ENCODE assay signal across 9 cellular contexts in the genomic region with DNA sequence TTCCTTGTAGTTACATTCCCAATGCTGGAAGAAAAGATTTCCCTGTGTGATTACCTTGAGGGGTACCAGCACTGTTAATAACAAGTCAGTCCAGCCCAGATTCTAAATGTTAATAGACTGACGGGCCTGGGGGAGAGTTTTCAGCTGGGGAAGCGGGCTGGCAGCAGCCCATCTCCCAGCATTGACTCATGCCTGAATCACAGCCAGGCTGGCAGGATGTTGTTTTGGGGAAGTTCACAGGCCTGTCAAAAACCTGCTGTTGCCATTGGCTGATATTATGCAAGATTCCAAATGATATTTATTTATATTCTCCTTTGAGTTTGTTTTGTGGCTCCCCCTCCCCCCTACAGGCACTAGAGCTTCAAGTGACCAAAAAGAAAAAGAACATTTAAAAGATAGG.
DNase-seq lines count a peak whose midpoint lies in the region; ATAC-seq, FAIRE-seq and TF ChIP-seq lines count a peak whose summit lies in the region.
"Had no signal": no experiment of that assay in that cellular context is flagged by ENCODE, and none has a peak within 500 bp of the region (broad histone marks: within the 10 kb centered on the region; RNA-seq: fewer than 3 reads in every experiment).

No MANE protein-coding gene starts in this region.

- no peaks in the 10 kb centered on the region for H3K27me3 Mint-ChIP-seq in stimulated activated naive CD8-positive, alpha-beta T cell treated with anti-CD3 and anti-CD28 coated beads, Interleukin-15, amount 100 ng/mL, for 72 hours
- H3K27me3 Mint-ChIP-seq: activated naive CD8-positive, alpha-beta T cell had no signal

- no peak overlapping the region for H3K4me3 Mint-ChIP-seq in stimulated activated naive CD8-positive, alpha-beta T cell treated with anti-CD3 and anti-CD28 coated beads, Interleukin-15, amount 100 ng/mL, for 72 hours
- H3K4me3 Mint-ChIP-seq: activated naive CD8-positive, alpha-beta T cell had no signal

- no peak overlapping the region for H3K4me3 ChIP-seq in right lobe of liver
- no peak overlapping the region for H3K4me3 ChIP-seq in HepG2 (replicated peaks in 1 of 3; ENCODE audit: insufficient read depth in 1 of 3, low read depth in 2 of 3, low read length in 3 of 3)
- H3K4me3 ChIP-seq in bronchial epithelial cell (ENCODE audit: low read depth, low read length), result no peak overlapping the region
- H3K4me3 ChIP-seq in kidney (ENCODE audit: low read length in 2 of 2), result no peak overlapping the region

- ATAC-seq in right lobe of liver, result peak in 3 of 4 donors; percentile 29 to 92 (median 91)
- ATAC-seq in HepG2, result no peak
- no peak for ATAC-seq in stimulated activated naive CD8-positive, alpha-beta T cell treated with anti-CD3 and anti-CD28 coated beads, Interleukin-15, amount 100 ng/mL, for 72 hours
- ATAC-seq in HG03108 (IDR thresholded peaks at IDR 0.05; ENCODE audit: unreplicated experiment), result no peak
- ATAC-seq in HG02870 (IDR thresholded peaks at IDR 0.05; ENCODE audit: unreplicated experiment), result no peak

- DNase-seq in right lobe of liver (peak in 2 of 3 donors; percentile 45 to 47), HepG2 (ENCODE audit: low spot score) (no peak), bronchial epithelial cell (ENCODE audit: low read depth) (peak; percentile 77), kidney (peak; percentile 74), UCSD-AML1 (lab: John Stamatoyannopoulos, UW; ENCODE audit: unreplicated experiment) (no peak)
- DNase-seq in stimulated activated naive CD8-positive, alpha-beta T cell treated with anti-CD3 and anti-CD28 coated beads, Interleukin-15, amount 100 ng/mL, for 72 hours, result no peak

- H3K9ac ChIP-seq in HepG2 (ENCODE audit: insufficient read depth, low read depth, low read length) (no peak overlapping the region), kidney (ENCODE audit: low read length in 2 of 2) (no peak overlapping the region)

- no peaks in the 10 kb centered on the region for H3K4me1 ChIP-seq in right lobe of liver
- 0 out of 2 replicates have a peak, but pooled peaks cover 5% of the 10 kb centered on the region for H3K4me1 ChIP-seq in HepG2 (ENCODE audit: insufficient read depth, low read length)
- H3K4me1 ChIP-seq in kidney (ENCODE audit: control insufficient read depth in 1 of 2, insufficient read depth in 1 of 2, low read depth in 1 of 2, low read length in 2 of 2), result no peaks in the 10 kb centered on the region

- TF ChIP-seq RAD21 in HepG2 (CRISPR knock-in tag; IDR thresholded peaks at IDR 0.05), result no peak

- H3K4me1 Mint-ChIP-seq in stimulated activated naive CD8-positive, alpha-beta T cell treated with anti-CD3 and anti-CD28 coated beads, Interleukin-15, amount 100 ng/mL, for 72 hours, result no peaks in the 10 kb centered on the region

- in situ Hi-C loops in HepG2 (cut with HindIII; ENCODE audit: extremely low pct_ligation_motif_present, low pct_unique_long_range_greater_than_20kb), result no loop called here

- H3K9me3 ChIP-seq in right lobe of liver (no peaks in the 10 kb centered on the region), HepG2 (ENCODE audit: low read length) (no peaks in the 10 kb centered on the region), kidney (ENCODE audit: control insufficient read depth in 1 of 2, low read length in 2 of 2) (no peaks in the 10 kb centered on the region)

- BruUV-seq in HepG2 (replicated peaks; lab: Mats Ljungman, UMichigan), result no TSS peak

- no peak for TF ChIP-seq POLR2A in right lobe of liver (IDR thresholded peaks at IDR 0.05)
- no peak for TF ChIP-seq POLR2A in HepG2 (IDR thresholded peaks at IDR 0.05; ENCODE audit: insufficient read depth in 1 of 2, low read depth in 2 of 2, low read length in 2 of 2)

- CTCF ChIA-PET in HepG2 (lab: Yijun Ruan, JAX; ENCODE audit: low intra/inter-chr PET ratio, low total read pairs), result no interaction called here

- 17% methylated on average over 2 of the region's 2 CpGs for WGBS in right lobe of liver (ENCODE audit: insufficient coverage, low coverage, low lambda C conversion rate, missing lambda C conversion rate)
- WGBS in HepG2 (ENCODE audit: low lambda C conversion rate), result 9% methylated on average over 2 of the region's 2 CpGs

- TF ChIP-seq EP300 in HepG2 (IDR thresholded peaks at IDR 0.05; ENCODE audit: low read depth in 2 of 2, low read length in 2 of 2) (no peak), HepG2 (CRISPR knock-in tag; IDR thresholded peaks at IDR 0.05; ENCODE audit: borderline replicate concordance) (no peak)

- H4K20me1 ChIP-seq in HepG2 (ENCODE audit: insufficient read depth, low read length), result no peaks in the 10 kb centered on the region

- FAIRE-seq in HepG2 (lab: Jason Lieb, UNC), result no peak
- FAIRE-seq in bronchial epithelial cell (lab: Jason Lieb, UNC), result no peak
- FAIRE-seq in kidney (lab: Jason Lieb, UNC), result no peak

- TF ChIP-seq CTCF in right lobe of liver (IDR thresholded peaks at IDR 0.05) (no peak), HepG2 (CRISPR knock-in tag; IDR thresholded peaks at IDR 0.05) (no peak), bronchial epithelial cell (IDR thresholded peaks at IDR 0.05; ENCODE audit: insufficient read depth, low read length, severe bottlenecking) (no peak), kidney (IDR thresholded peaks at IDR 0.05; ENCODE audit: borderline replicate concordance, extremely low read depth, insufficient read depth) (no peak)

- H3K36me3 ChIP-seq in right lobe of liver (no peaks in the 10 kb centered on the region), HepG2 (replicated peaks in 1 of 2; ENCODE audit: control insufficient read depth in 1 of 2, insufficient read depth in 2 of 2, low read length in 2 of 2) (no peaks in the 10 kb centered on the region), bronchial epithelial cell (ENCODE audit: control insufficient read depth, insufficient read depth, low read length) (no peaks in the 10 kb centered on the region), kidney (ENCODE audit: control insufficient read depth in 1 of 2, insufficient read depth in 2 of 2, low read length in 2 of 2) (no peaks in the 10 kb centered on the region)

- no peak overlapping the region for H2AFZ ChIP-seq in HepG2 (ENCODE audit: low read length)

- peaks cover 0 to 4% of the 10 kb centered on the region in 2 donors for H3K9me3 Mint-ChIP-seq in stimulated activated naive CD8-positive, alpha-beta T cell treated with anti-CD3 and anti-CD28 coated beads, Interleukin-15, amount 100 ng/mL, for 72 hours

- POLR2A ChIA-PET in HepG2 (lab: Yijun Ruan, JAX), result no interaction called here

- H3K27me3 ChIP-seq in right lobe of liver (no peaks in the 10 kb centered on the region), HepG2 (ENCODE audit: control insufficient read depth in 1 of 2, insufficient read depth in 2 of 2, low read length in 2 of 2) (peaks cover 0 to 13% of the 10 kb centered on the region in 2 experiments; a peak in 2 of 5 replicates), bronchial epithelial cell (ENCODE audit: control insufficient read depth, insufficient read depth, low read length) (no peaks in the 10 kb centered on the region)

- H3K4me2 ChIP-seq in HepG2 (ENCODE audit: low read depth, low read length), result no peak overlapping the region

- no peak overlapping the region for H3K27ac ChIP-seq in right lobe of liver
- H3K27ac ChIP-seq in HepG2 (ENCODE audit: extremely low read length, insufficient read depth, low read length), result no peak overlapping the region
- H3K27ac ChIP-seq in kidney (ENCODE audit: low read depth in 2 of 2, low read length in 2 of 2), result no peak overlapping the region

- intact Hi-C loops in right lobe of liver (cut with DNase I), result no loop called here
- intact Hi-C loops in HepG2 (cut with micrococcal nuclease; ENCODE audit: unreplicated experiment), result no loop called here
- intact Hi-C loops in kidney (cut with DNase I), result no loop called here

- peak overlapping the region in 1 of 2 donors; percentile 9 for H3K27ac Mint-ChIP-seq in stimulated activated naive CD8-positive, alpha-beta T cell treated with anti-CD3 and anti-CD28 coated beads, Interleukin-15, amount 100 ng/mL, for 72 hours
- H3K27ac Mint-ChIP-seq: activated naive CD8-positive, alpha-beta T cell had no signal

- no peaks in the 10 kb centered on the region for H3K79me2 ChIP-seq in HepG2 (ENCODE audit: insufficient read depth, low read length)

TF ChIP-seq in HepG2, 621 proteins besides CTCF, POLR2A, EP300 and RAD21:
- no peak for TF ChIP-seq ZBTB42 (CRISPR knock-in tag; IDR thresholded peaks at IDR 0.05)
- no peak for TF ChIP-seq ZNF549 (CRISPR knock-in tag; IDR thresholded peaks at IDR 0.05)
- no peak for TF ChIP-seq RARA (CRISPR knock-in tag; IDR thresholded peaks at IDR 0.05)
- TF ChIP-seq ZNF781 (CRISPR knock-in tag; IDR thresholded peaks at IDR 0.05; ENCODE audit: borderline replicate concordance, not compliant biosample characterization), result no peak
- no peak for TF ChIP-seq ZFX (CRISPR knock-in tag; IDR thresholded peaks at IDR 0.05; ENCODE audit: low read depth)
- TF ChIP-seq ZNF20 (CRISPR knock-in tag; IDR thresholded peaks at IDR 0.05), result no peak
- TF ChIP-seq ZNF367 (CRISPR knock-in tag; IDR thresholded peaks at IDR 0.05; ENCODE audit: borderline replicate concordance), result no peak
- no peak for TF ChIP-seq ARHGAP35 (CRISPR knock-in tag; IDR thresholded peaks at IDR 0.05; ENCODE audit: borderline replicate concordance)

Comparison
In these comparisons a context has a peak if more than half of its experiments do, and no peak if none do; other contexts are left out.
1. ATAC-seq: peak in right lobe of liver (3 of 4); none in HepG2 (single experiment), stimulated activated naive CD8-positive, alpha-beta T cell treated with anti-CD3 and anti-CD28 coated beads, Interleukin-15, amount 100 ng/mL, for 72 hours (single experiment), HG03108 (single experiment) and HG02870 (single experiment).
2. DNase-seq: peak in right lobe of liver (2 of 3), bronchial epithelial cell (single experiment) and kidney (single experiment); none in HepG2 (single experiment), stimulated activated naive CD8-positive, alpha-beta T cell treated with anti-CD3 and anti-CD28 coated beads, Interleukin-15, amount 100 ng/mL, for 72 hours (0 of 2) and UCSD-AML1 (single experiment).